Comparison of ENCODE assay signal across 17 cellular contexts in genomic region chr4:73732759-73733431, GRCh38. TPM values are rescaled to one million over a fixed set of nuclear protein-coding genes. Genes with fewer than 3 reads are reported as not detected.
A peak's percentile ranks its signal among the peaks of the same experiment; 100 is the strongest.
DNase-seq lines count a peak whose midpoint lies in the region; ATAC-seq and TF ChIP-seq lines count a peak whose summit lies in the region.
"Had no signal": no experiment of that assay in that cellular context is flagged by ENCODE, and none has a peak within 500 bp of the region (broad histone marks: within the 10 kb centered on the region; RNA-seq: fewer than 3 reads in every experiment).

No MANE protein-coding gene starts in this region.

- H3K27me3 Mint-ChIP-seq in glutamatergic neuron (ENCODE audit: unreplicated experiment) = no peaks in the 10 kb centered on the region

- H3F3A ChIP-seq in Loucy (ENCODE audit: low read depth) = no peaks in the 10 kb centered on the region

- H3K4me1 ChIP-seq in Loucy (ENCODE audit: insufficient read depth, low read length, poor library complexity, severe bottlenecking) (peaks cover 15% of the 10 kb centered on the region), spleen (peaks cover 0 to 54% (median 17%) of the 10 kb centered on the region in 6 donors), prostate gland (replicated peaks) (no peaks in the 10 kb centered on the region)

- TF ChIP-seq CTCF in Loucy (conservative IDR thresholded peaks at IDR 0.05; ENCODE audit: low read length) = no peak
- no peak for TF ChIP-seq CTCF in fibroblast of pulmonary artery (IDR thresholded peaks at IDR 0.05; ENCODE audit: low read length, missing control alignments)
- TF ChIP-seq CTCF in spleen (IDR thresholded peaks at IDR 0.05 in 8 of 11, conservative IDR thresholded peaks at IDR 0.05 in 3 of 11) = no peak
- no peak for TF ChIP-seq CTCF in glutamatergic neuron (IDR thresholded peaks at IDR 0.05; ENCODE audit: partially characterized antibody, unreplicated experiment)
- TF ChIP-seq CTCF in prostate gland (IDR thresholded peaks at IDR 0.05) = no peak

- H3K4me3 ChIP-seq in Loucy (ENCODE audit: low read length, poor library complexity, severe bottlenecking) = no peak overlapping the region
- H3K4me3 ChIP-seq in fibroblast of pulmonary artery (replicated peaks; ENCODE audit: low read depth, low read length) = no peak overlapping the region
- H3K4me3 ChIP-seq in spleen = peak overlapping the region in 1 of 8 donors; percentile 62
- H3K4me3 ChIP-seq in prostate gland = no peak overlapping the region

- H3K36me3 Mint-ChIP-seq in glutamatergic neuron (ENCODE audit: unreplicated experiment) = no peaks in the 10 kb centered on the region

- no peaks in the 10 kb centered on the region for H3K36me3 ChIP-seq in Loucy (ENCODE audit: insufficient read depth, low read length)
- H3K36me3 ChIP-seq in spleen = no peaks in the 10 kb centered on the region
- H3K36me3 ChIP-seq in prostate gland = no peaks in the 10 kb centered on the region

- peak; percentile 65 for DNase-seq in fibroblast of pulmonary artery (ENCODE audit: low read depth)
- no peak for DNase-seq in spleen
- no peak for DNase-seq in activated CD4-positive, alpha-beta T cell treated with anti-CD3 and anti-CD28 coated beads, Interleukin-2, amount 50 U/mL, for 1 hour
- no peak for DNase-seq in glutamatergic neuron
- no peak for DNase-seq in prostate gland (ENCODE audit: low spot score)
- DNase-seq: GOT3, MV-4-11, NCI-H1417, NCI-H187 treated with DMSO at 0.1 percent for 48 hours, NCI-H69, RPMI8226, SIG-M5 had no signal

- H3K27ac Mint-ChIP-seq in glutamatergic neuron (ENCODE audit: unreplicated experiment) = no peak overlapping the region

- no peaks in the 10 kb centered on the region for H3K79me2 ChIP-seq in Loucy (ENCODE audit: insufficient read depth, low read length)

- H3K4me1 Mint-ChIP-seq in glutamatergic neuron (ENCODE audit: low read depth, unreplicated experiment) = no peaks in the 10 kb centered on the region

- intact Hi-C loops in spleen (cut with DNase I; ENCODE audit: low total_unique reads) = no loop called here
- intact Hi-C loops in prostate gland (cut with DNase I) = loop anchor here (5.0 to 10.0 kb wide), 2 partner anchors 122 to 184 kb away; partner anchors contain the start of gene PF4V1

- H3K27me3 ChIP-seq in Loucy (ENCODE audit: insufficient read depth, low read length, poor library complexity, severe bottlenecking) = no peaks in the 10 kb centered on the region
- no peaks in the 10 kb centered on the region for H3K27me3 ChIP-seq in spleen (replicated peaks in 1 of 7)
- no peaks in the 10 kb centered on the region for H3K27me3 ChIP-seq in prostate gland (replicated peaks; ENCODE audit: insufficient read depth)

- H3K9ac ChIP-seq in Loucy (ENCODE audit: low read depth, low read length, poor library complexity, severe bottlenecking) = no peak overlapping the region

- H3K4me3 Mint-ChIP-seq in glutamatergic neuron (ENCODE audit: unreplicated experiment) = no peak overlapping the region
- H3K4me3 Mint-ChIP-seq: T-helper 1 cell treated with Interleukin-12 subunit alpha and Interleukin-12 subunit beta and Interleukin-4 antibody, amounts not matched to agents 30 μg/mL and 1 μg/mL, for 36 hours had no signal

- H3K27ac ChIP-seq in spleen (peak overlapping the region in 7 of 8 donors; percentile 49 to 84 (median 79)), prostate gland (no peak overlapping the region)

- H3K9me3 ChIP-seq in Loucy (ENCODE audit: insufficient read depth, low read depth, low read length) = no peaks in the 10 kb centered on the region
- no peaks in the 10 kb centered on the region for H3K9me3 ChIP-seq in spleen
- no peaks in the 10 kb centered on the region for H3K9me3 ChIP-seq in prostate gland

- H3K9me3 Mint-ChIP-seq in glutamatergic neuron (ENCODE audit: unreplicated experiment) = no peaks in the 10 kb centered on the region

- TF ChIP-seq POLR2A in spleen (IDR thresholded peaks at IDR 0.05) (no peak), prostate gland (IDR thresholded peaks at IDR 0.05) (no peak)

- no peaks in the 10 kb centered on the region for H3K9me2 ChIP-seq in Loucy (replicated peaks; ENCODE audit: low read depth, low read length)

- H3K4me2 ChIP-seq in Loucy (ENCODE audit: low read depth, low read length, poor library complexity, severe bottlenecking) = no peak overlapping the region

- H2AFZ ChIP-seq in Loucy (ENCODE audit: low read length) = peak overlapping the region; percentile 16; the same call in 1 of the 2 replicates

- 71 to 94% (median 74%) methylated on average over 1 of the region's 1 CpG for whole genome bisulfite sequencing in spleen, 5 donors
- 94% methylated on average over 1 of the region's 1 CpG for WGBS in prostate gland

- H4K20me1 ChIP-seq in Loucy (ENCODE audit: insufficient read depth, low read length, poor library complexity, severe bottlenecking) = no peaks in the 10 kb centered on the region

- ATAC-seq in GM18861 (IDR thresholded peaks at IDR 0.05; ENCODE audit: unreplicated experiment) (peak; percentile 23), GM18870 (IDR thresholded peaks at IDR 0.05; ENCODE audit: unreplicated experiment) (no peak)

RNA-seq across cellular contexts. Expression of gene CXCL8, which starts 7.5 kb away (rescaled TPM):
- 10 to 100 TPM in 2 of 7 donors, 1 to 10 TPM in 1, under 1 TPM in 4; 0.28 to 28.4 (median 0.94) TPM for total RNA-seq in spleen
- 1 to 10 TPM in 1 of 3 donors, under 1 TPM in 2; 0.59 to 3.7 (median 0.61) TPM for polyA plus RNA-seq in spleen
- not detected for total RNA-seq in glutamatergic neuron (ENCODE audit: unreplicated experiment)
- 10 to 100 TPM in 1 of 2 donors, not detected in 1; 15.2 TPM for total RNA-seq in prostate gland
- total RNA-seq: OCI-LY7 had no signal

Comparison
In these comparisons a context has a peak if more than half of its experiments do, and no peak if none do; other contexts are left out.
1. H3K27ac ChIP-seq: peak in spleen (7 of 8); none in prostate gland (0 of 2).